8 cellular contexts compared by ENCODE assay signal in the genomic region with DNA sequence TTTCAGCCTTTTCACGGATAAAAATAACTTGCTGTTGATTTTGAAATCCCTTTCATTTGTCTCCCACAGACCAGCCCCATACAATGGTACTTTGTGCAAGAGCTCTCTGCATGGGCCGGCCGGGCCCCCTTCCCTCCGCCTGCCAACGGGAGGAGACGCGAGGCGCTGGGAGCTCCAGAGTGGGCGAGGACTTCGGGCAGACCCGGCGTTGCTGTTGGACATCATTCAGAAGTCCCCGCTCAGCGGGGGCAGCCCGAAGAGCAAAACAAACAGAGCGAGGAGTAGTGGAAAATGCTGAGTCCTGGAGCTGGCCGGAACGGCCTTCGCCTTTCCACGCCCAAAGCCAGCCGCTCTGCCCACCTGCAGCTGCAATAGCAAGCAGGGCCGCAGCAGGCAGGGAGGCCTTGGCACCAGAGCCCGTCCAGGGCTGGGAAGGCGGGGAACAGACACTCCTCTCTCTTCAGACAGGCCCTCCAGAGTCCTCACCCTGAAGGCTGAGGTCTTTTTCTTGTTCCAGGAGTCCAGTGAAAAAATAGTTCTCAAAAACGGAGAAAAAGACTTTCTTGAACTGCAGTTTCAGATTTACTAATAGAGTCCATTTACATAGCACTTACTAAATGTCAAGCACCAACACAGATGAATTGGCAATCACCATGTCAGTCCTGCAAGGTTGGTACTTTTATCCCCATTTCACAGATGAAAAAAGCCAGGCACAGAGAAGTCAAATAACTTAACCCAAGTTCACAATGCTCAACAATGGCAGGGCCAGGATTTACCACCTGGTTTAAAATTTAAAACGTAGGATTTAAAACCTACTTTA.
DNase-seq lines count a peak whose midpoint lies in the region; ATAC-seq lines count a peak whose summit lies in the region.

No MANE protein-coding gene starts in this region.

- H3K9me3 ChIP-seq in adipocyte (ENCODE audit: control insufficient read depth, low read length): no peaks in the 10 kb centered on the region

- H3K4me1 ChIP-seq in adipocyte (ENCODE audit: control insufficient read depth, insufficient read depth, low read length): peaks cover 44% of the 10 kb centered on the region

- H3K27ac ChIP-seq in substantia nigra (ENCODE audit: low read depth, low read length, poor library complexity, severe bottlenecking): peak overlapping the region; percentile 79

- no peaks in the 10 kb centered on the region for H3K27me3 ChIP-seq in adipocyte (replicated peaks; ENCODE audit: control insufficient read depth, insufficient read depth, low read length)

- peak overlapping the region; percentile 71 for H3K4me3 ChIP-seq in adipocyte (ENCODE audit: low read length)

- DNase-seq in adipocyte (ENCODE audit: low read depth): peak; percentile 80
- peak; percentile 57 to 59 for DNase-seq in left colon
- DNase-seq in substantia nigra (lab: John Stamatoyannopoulos, UW): peak in 47 of 49 donors; percentile 20 to 87 (median 62)
- DNase-seq in NCI-H524 treated with DMSO at 0.1 percent for 48 hours (lab: John Stamatoyannopoulos, UW): no peak

- peak; percentile 31 for ATAC-seq in HG02798 (IDR thresholded peaks at IDR 0.05; ENCODE audit: poor library complexity, unreplicated experiment)
- peak; percentile 28 for ATAC-seq in left colon
- ATAC-seq in GM18517 (IDR thresholded peaks at IDR 0.05; ENCODE audit: unreplicated experiment): no peak
- no peak for ATAC-seq in HG02870 (IDR thresholded peaks at IDR 0.05; ENCODE audit: unreplicated experiment)
- no peak for ATAC-seq in HG02623 (IDR thresholded peaks at IDR 0.05; ENCODE audit: unreplicated experiment)

- peak overlapping the region; percentile 79 for H3K9ac ChIP-seq in adipocyte (ENCODE audit: low read length)

- intact Hi-C loops in left colon (cut with DNase I, micrococcal nuclease): no loop called here

- peaks cover 6% of the 10 kb centered on the region for H3K36me3 ChIP-seq in adipocyte (ENCODE audit: control insufficient read depth, insufficient read depth, low read length, severe bottlenecking)

Comparison
In these comparisons a context has a peak if more than half of its experiments do, and no peak if none do; other contexts are left out.
1. ATAC-seq: peak in HG02798 (single experiment) and left colon (single experiment); none in GM18517 (single experiment), HG02870 (single experiment) and HG02623 (single experiment).